In the genomic region with DNA sequence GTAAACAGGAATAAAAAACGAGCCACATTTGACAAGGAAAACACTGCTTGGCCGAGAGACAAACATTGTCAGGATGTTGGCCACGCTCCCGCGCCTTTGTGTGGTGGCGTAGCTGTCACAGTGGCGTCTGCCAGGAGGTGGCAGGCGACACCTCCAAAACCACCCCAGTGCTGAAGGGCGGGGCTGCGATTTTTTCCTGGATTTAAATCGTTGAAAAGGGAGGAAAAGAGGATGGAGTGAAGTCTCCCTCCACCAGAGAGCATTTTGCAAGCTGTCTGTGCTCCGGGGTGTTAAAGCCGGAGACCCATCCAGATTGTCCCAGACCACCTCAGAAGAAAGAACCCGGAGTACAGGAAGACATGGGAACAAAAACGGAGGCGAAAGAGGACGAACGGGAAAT, we compare ENCODE assay signal across 8 cellular contexts. TPM values are rescaled to one million over a fixed set of nuclear protein-coding genes. Genes with fewer than 3 reads are reported as not detected.
DNase-seq lines count a peak whose midpoint lies in the region; ATAC-seq and TF ChIP-seq lines count a peak whose summit lies in the region.

No MANE protein-coding gene starts in this region.

- H3K4me3 Mint-ChIP-seq in activated T-cell treated with anti-CD3 and anti-CD28 coated beads, Interleukin-2, amount 50 U/mL, for 24 hours = no peak overlapping the region

- intact Hi-C loops in esophagus squamous epithelium (cut with DNase I) (loop anchor here (5.0 to 10.0 kb wide), 2 partner anchors 80 to 187 kb away; no protein-coding TSS in a partner anchor), stomach (cut with DNase I; ENCODE audit: low total_unique reads) (loop anchor here (2.0 kb wide), 1 partner anchor 188 kb away; no protein-coding TSS in a partner anchor)

- peaks cover 7 to 56% (median 10%) of the 10 kb centered on the region in 3 donors for H3K4me1 ChIP-seq in esophagus squamous epithelium
- peaks cover 0 to 4% of the 10 kb centered on the region in 2 donors for H3K4me1 ChIP-seq in mucosa of rectum (ENCODE audit: control insufficient read depth in 2 of 2, insufficient read depth in 2 of 2, low read length in 2 of 2)
- peaks cover 11 to 39% (median 22%) of the 10 kb centered on the region in 4 donors for H3K4me1 ChIP-seq in stomach

- H3K27me3 Mint-ChIP-seq in activated T-cell treated with anti-CD3 and anti-CD28 coated beads, Interleukin-2, amount 50 U/mL, for 24 hours = no peaks in the 10 kb centered on the region

- H3K36me3 ChIP-seq in esophagus squamous epithelium (peaks cover 0 to 40% (median 12%) of the 10 kb centered on the region in 3 donors), mucosa of rectum (ENCODE audit: control insufficient read depth in 2 of 2, insufficient read depth in 2 of 2, low read length in 2 of 2) (peaks cover 20% of the 10 kb centered on the region in 2 donors), stomach (peaks cover 9 to 45% (median 30%) of the 10 kb centered on the region in 4 donors)

- TF ChIP-seq POLR2A in esophagus squamous epithelium (IDR thresholded peaks at IDR 0.05) = no peak
- no peak for TF ChIP-seq POLR2A in stomach (IDR thresholded peaks at IDR 0.05)

- H3K9me3 ChIP-seq in esophagus squamous epithelium (no peaks in the 10 kb centered on the region), mucosa of rectum (ENCODE audit: control insufficient read depth in 2 of 2, low read length in 2 of 2) (no peaks in the 10 kb centered on the region), stomach (no peaks in the 10 kb centered on the region)

- H3K9me3 Mint-ChIP-seq in activated T-cell treated with anti-CD3 and anti-CD28 coated beads, Interleukin-2, amount 50 U/mL, for 24 hours = no peaks in the 10 kb centered on the region

- H3K4me3 ChIP-seq in esophagus squamous epithelium = peak overlapping the region in 3 of 4 donors; percentile 13 to 50 (median 27)
- H3K4me3 ChIP-seq in mucosa of rectum (ENCODE audit: low read length in 2 of 2) = peak overlapping the region; percentile 14 to 60
- peak overlapping the region; percentile 19 to 39 (median 29) for H3K4me3 ChIP-seq in stomach

- ATAC-seq in HG03432 (IDR thresholded peaks at IDR 0.05; ENCODE audit: unreplicated experiment) = no peak

- TF ChIP-seq EP300 in stomach (IDR thresholded peaks at IDR 0.05) = no peak

- DNase-seq in stimulated activated naive CD4-positive, alpha-beta T cell (lab: John Stamatoyannopoulos, UW) = peak; percentile 10 to 36 (median 28)
- DNase-seq in stimulated activated naive CD4-positive, alpha-beta T cell treated with Interleukin-2 at 50 U/mL for 16 hours (lab: John Stamatoyannopoulos, UW) = no peak
- DNase-seq in NCI-H460 (ENCODE audit: extremely low read depth, low read depth) (peak; percentile 64), esophagus squamous epithelium (lab: John Stamatoyannopoulos, UW) (no peak), stomach (peak; percentile 92)
- DNase-seq in activated T-cell treated with anti-CD3 and anti-CD28 coated beads, Interleukin-2, amount 50 U/mL, for 24 hours = peak; percentile 52

- TF ChIP-seq CTCF in esophagus squamous epithelium (IDR thresholded peaks at IDR 0.05) = peak; percentile 68 to 94 (median 89)
- peak in 6 of 7 experiments; percentile 40 to 93 (median 78) for TF ChIP-seq CTCF in stomach (IDR thresholded peaks at IDR 0.05)

- 1 to 14% methylated on average over 15 to 16 of the region's 18 CpGs for WGBS in esophagus squamous epithelium, 2 donors
- 4 to 18% (median 10%) methylated on average over 18 of the region's 18 CpGs for WGBS in stomach, 5 donors

- peak overlapping the region; percentile 30 for H3K27ac Mint-ChIP-seq in activated T-cell treated with anti-CD3 and anti-CD28 coated beads, Interleukin-2, amount 50 U/mL, for 24 hours

- peaks cover 38% of the 10 kb centered on the region for H3K36me3 Mint-ChIP-seq in activated T-cell treated with anti-CD3 and anti-CD28 coated beads, Interleukin-2, amount 50 U/mL, for 24 hours (ENCODE audit: low read depth)

- peak overlapping the region; percentile 39 to 95 (median 69) for H3K27ac ChIP-seq in esophagus squamous epithelium
- peak overlapping the region in 1 of 2 donors; percentile 11 for H3K27ac ChIP-seq in mucosa of rectum (ENCODE audit: low read depth in 2 of 2, low read length in 2 of 2)
- peak overlapping the region; percentile 53 to 85 (median 67) for H3K27ac ChIP-seq in stomach

- peak overlapping the region in 1 of 2 donors; percentile 17 for H3K9ac ChIP-seq in mucosa of rectum (ENCODE audit: low read depth in 1 of 2, low read length in 2 of 2)

- no peaks in the 10 kb centered on the region for H3K27me3 ChIP-seq in esophagus squamous epithelium
- no peaks in the 10 kb centered on the region for H3K27me3 ChIP-seq in mucosa of rectum (ENCODE audit: control insufficient read depth in 2 of 2, insufficient read depth in 2 of 2, low read length in 2 of 2)
- H3K27me3 ChIP-seq in stomach = no peaks in the 10 kb centered on the region

- peaks cover 7% of the 10 kb centered on the region for H3K4me1 Mint-ChIP-seq in activated T-cell treated with anti-CD3 and anti-CD28 coated beads, Interleukin-2, amount 50 U/mL, for 24 hours (ENCODE audit: low read depth)

RNA-seq across cellular contexts. Expression of a gene that starts 12.7 kb away (rescaled TPM):
- 27.6 and 33.6 TPM in 2 replicates for total RNA-seq in NCI-H460 (2014; rRNA removed; shearing (Covaris generic))
- polyA plus RNA-seq in NCI-H460 (2014; cell fraction: nucleus; rRNA removed) = 32.9 and 33.0 TPM in 2 replicates
- 10 to 100 TPM; 15.7 to 25.7 (median 18.7) TPM for total RNA-seq in esophagus squamous epithelium
- total RNA-seq in stomach = 10 to 100 TPM; 12.2 to 69.2 (median 39.1) TPM
- 10 to 100 TPM; 11.2 to 16.6 (median 15.2) TPM for polyA plus RNA-seq in stomach

RNA-seq across cellular contexts. Expression of a gene that starts 12.8 kb away (rescaled TPM):
- 78.1 and 81.4 TPM in 2 replicates for total RNA-seq in NCI-H460 (2014; rRNA removed; shearing (Covaris generic))
- polyA plus RNA-seq in NCI-H460 (2014; cell fraction: nucleus; rRNA removed) = 77.8 and 88.4 TPM in 2 replicates
- total RNA-seq in esophagus squamous epithelium (10 to 100 TPM; 37.4 to 89.2 (median 46.0) TPM), stomach (100 to 1,000 TPM in 3 of 5 donors, 10 to 100 TPM in 1, 1 to 10 TPM in 1; 6.4 to 213 (median 104) TPM)
- 10 to 100 TPM; 38.4 to 91.2 (median 82.1) TPM for polyA plus RNA-seq in stomach

RNA-seq across cellular contexts. Expression of a gene that starts 42.8 kb away (rescaled TPM):
- 19.9 and 26.3 TPM in 2 replicates for total RNA-seq in NCI-H460 (2014; rRNA removed; shearing (Covaris generic))
- 18.3 and 24.7 TPM in 2 replicates for polyA plus RNA-seq in NCI-H460 (2014; cell fraction: nucleus; rRNA removed)
- total RNA-seq in esophagus squamous epithelium (10 to 100 TPM; 16.6 to 33.0 (median 20.1) TPM), stomach (10 to 100 TPM in 3 of 5 donors, 1 to 10 TPM in 2; 8.2 to 92.4 (median 21.4) TPM)
- 10 to 100 TPM in 1 of 3 donors, 1 to 10 TPM in 2; 5.7 to 11.1 (median 7.8) TPM for polyA plus RNA-seq in stomach

Comparison
In these comparisons a context has a peak if more than half of its experiments do, and no peak if none do; other contexts are left out.
1. DNase-seq: peak in stimulated activated naive CD4-positive, alpha-beta T cell (6 of 6), NCI-H460 (single experiment), activated T-cell treated with anti-CD3 and anti-CD28 coated beads, Interleukin-2, amount 50 U/mL, for 24 hours (single experiment) and stomach (single experiment); none in stimulated activated naive CD4-positive, alpha-beta T cell treated with Interleukin-2 at 50 U/mL for 16 hours (single experiment) and esophagus squamous epithelium (single experiment).
2. Peak in every context shown above with its lines, with median percentiles within 50 percentile points of each other: H3K4me3 ChIP-seq.